27 cellular contexts compared by ENCODE assay signal in the genomic region with DNA sequence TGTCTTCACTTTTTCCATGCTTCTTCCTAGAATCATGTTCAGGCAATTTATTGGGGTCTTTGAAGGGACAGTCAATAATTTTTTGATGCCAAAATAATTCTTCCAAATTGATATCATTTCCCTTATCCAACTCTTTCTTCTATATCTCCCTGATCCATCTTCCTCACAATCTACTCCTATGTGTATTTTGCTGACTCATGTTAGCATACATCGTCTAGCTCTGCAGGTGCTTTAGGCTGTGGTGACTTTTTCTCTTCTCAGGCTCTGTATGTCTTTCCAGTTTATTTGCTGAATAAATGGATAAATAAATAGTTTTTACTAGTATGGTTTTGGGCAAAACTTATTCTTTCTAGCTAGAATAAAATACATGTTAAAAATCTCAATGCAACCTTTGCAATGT.
A peak's percentile ranks its signal among the peaks of the same experiment; 100 is the strongest.
DNase-seq lines count a peak whose midpoint lies in the region; ATAC-seq, FAIRE-seq and TF ChIP-seq lines count a peak whose summit lies in the region.
"Had no signal": no experiment of that assay in that cellular context is flagged by ENCODE, and none has a peak within 500 bp of the region (broad histone marks: within the 10 kb centered on the region; RNA-seq: fewer than 3 reads in every experiment).

No MANE protein-coding gene starts in this region.

- no peaks in the 10 kb centered on the region for H3K79me1 ChIP-seq in IMR-90 (ENCODE audit: low read depth in 1 of 2, low read length in 2 of 2)

- TF ChIP-seq POLR2A in IMR-90 (IDR thresholded peaks at IDR 0.05; ENCODE audit: low read depth, low read length) (no peak), K562 (conservative IDR thresholded peaks at IDR 0.05) (no peak)

- no peak overlapping the region for H2AK5ac ChIP-seq in IMR-90 (ENCODE audit: low read depth, low read length)

- no peak overlapping the region for H2BK5ac ChIP-seq in IMR-90 (ENCODE audit: low read depth, low read length, poor library complexity, severe bottlenecking)

- H3K27me3 ChIP-seq in IMR-90 (ENCODE audit: control insufficient read depth, insufficient read depth, low read length) = no peaks in the 10 kb centered on the region
- no peaks in the 10 kb centered on the region for H3K27me3 ChIP-seq in K562 (ENCODE audit: control insufficient read depth in 2 of 2, insufficient read depth in 2 of 2, low read length in 2 of 2)
- no peaks in the 10 kb centered on the region for H3K27me3 ChIP-seq in heart right ventricle
- H3K27me3 ChIP-seq: BLaER1, MG63 had no signal

- no peaks in the 10 kb centered on the region for H3K79me2 ChIP-seq in K562 (ENCODE audit: control insufficient read depth, insufficient read depth, low read length)

- no peak for ATAC-seq in IMR-90 (ENCODE audit: low read depth)
- ATAC-seq in K562 = no peak
- no peak for ATAC-seq in heart right ventricle
- ATAC-seq: GM12878 had no signal

- peaks cover 14% of the 10 kb centered on the region for H3K4me1 Mint-ChIP-seq in progenitor cell of endocrine pancreas (ENCODE audit: low read depth)

- H3K9me3 Mint-ChIP-seq in progenitor cell of endocrine pancreas (ENCODE audit: low read depth) = no peaks in the 10 kb centered on the region
- H3K9me3 Mint-ChIP-seq: CD4-positive, alpha-beta T cell had no signal

- H2BK15ac ChIP-seq in IMR-90 (ENCODE audit: low read depth, low read length) = no peak overlapping the region

- H2AFZ ChIP-seq in IMR-90 (replicated peaks; ENCODE audit: low read length, poor library complexity) (no peak overlapping the region), K562 (ENCODE audit: low read depth, low read length) (no peak overlapping the region)

- intact Hi-C loops in IMR-90 (cut with micrococcal nuclease) (no loop called here), K562 (cut with micrococcal nuclease) (no loop called here), heart right ventricle (cut with DNase I) (no loop called here)

- H3K9me3 ChIP-seq in IMR-90 (ENCODE audit: control insufficient read depth, insufficient read depth, low read length) (no peaks in the 10 kb centered on the region), K562 (replicated peaks; ENCODE audit: control insufficient read depth, insufficient read depth, low read depth, low read length) (no peaks in the 10 kb centered on the region), heart right ventricle (no peaks in the 10 kb centered on the region)
- H3K9me3 ChIP-seq: BLaER1, MG63 had no signal

- H3K14ac ChIP-seq in IMR-90 (replicated peaks; ENCODE audit: low read depth, low read length) = no peak overlapping the region

- H3K4me1 ChIP-seq in IMR-90 (ENCODE audit: control insufficient read depth, insufficient read depth, low read length) (no peaks in the 10 kb centered on the region), K562 (replicated peaks in 1 of 2; ENCODE audit: control insufficient read depth in 2 of 2, insufficient read depth in 2 of 2, low read length in 2 of 2) (no peaks in the 10 kb centered on the region), heart right ventricle (no peaks in the 10 kb centered on the region)
- H3K4me1 ChIP-seq: BLaER1 had no signal

- no peak for FAIRE-seq in K562 (lab: Jason Lieb, UNC)

- POLR2A ChIA-PET in IMR-90 (lab: Charles Lee; ENCODE audit: unreplicated experiment) = no interaction called here
- POLR2A ChIA-PET in K562 (lab: Yijun Ruan, JAX) = no interaction called here

- H3K56ac ChIP-seq in IMR-90 (ENCODE audit: extremely low read depth, insufficient read depth, low read length) = no peak overlapping the region

- H3K9me1 ChIP-seq in IMR-90 (ENCODE audit: insufficient read depth, low read length) (no peaks in the 10 kb centered on the region), K562 (ENCODE audit: control insufficient read depth, insufficient read depth, low read length) (no peaks in the 10 kb centered on the region)

- no peak overlapping the region for H4K91ac ChIP-seq in IMR-90 (ENCODE audit: insufficient read depth, low read depth, low read length)

- in situ Hi-C loops in IMR-90 (cut with MboI; ENCODE audit: low sequenced_read_pairs) = no loop called here
- in situ Hi-C loops in K562 (cut with MboI) = no loop called here

- no peak overlapping the region for H3K4me2 ChIP-seq in IMR-90 (ENCODE audit: low read depth, low read length)
- no peak overlapping the region for H3K4me2 ChIP-seq in K562 (ENCODE audit: insufficient read depth, low read length)
- H3K4me2 ChIP-seq: BLaER1 had no signal

- BruUV-seq in IMR-90 (replicated peaks; lab: Mats Ljungman, UMichigan) = no TSS peak
- no TSS peak for BruUV-seq in K562 (replicated peaks; lab: Mats Ljungman, UMichigan)

- peaks cover 5% of the 10 kb centered on the region for H3K36me3 Mint-ChIP-seq in progenitor cell of endocrine pancreas (ENCODE audit: insufficient read depth)

- H3K18ac ChIP-seq in IMR-90 (ENCODE audit: low read depth, low read length) = no peak overlapping the region

- CTCF ChIA-PET in IMR-90 (lab: Yijun Ruan, JAX) = no interaction called here
- CTCF ChIA-PET in K562 (lab: Yijun Ruan, JAX; ENCODE audit: low intra/inter-chr PET ratio) = no interaction called here

- no peaks in the 10 kb centered on the region for H4K20me1 ChIP-seq in IMR-90 (ENCODE audit: insufficient read depth, low read length)
- no peaks in the 10 kb centered on the region for H4K20me1 ChIP-seq in K562 (replicated peaks; ENCODE audit: control insufficient read depth, insufficient read depth, low read length)
- H4K20me1 ChIP-seq: BLaER1 had no signal

- WGBS in IMR-90 (ENCODE audit: extremely low coverage in 2 of 2, insufficient read length in 1 of 2), 2 experiments = no CpG with 5 or more reads among the region's 1 CpG
- 20% methylated on average over 1 of the region's 1 CpG for WGBS in K562 (ENCODE audit: insufficient coverage, low coverage, missing lambda C conversion rate)
- 77 to 92% methylated on average over 1 of the region's 1 CpG for WGBS in heart right ventricle, 2 donors

- no peak overlapping the region for H4K5ac ChIP-seq in IMR-90 (ENCODE audit: low read depth, low read length)

- H3K27me3 Mint-ChIP-seq in progenitor cell of endocrine pancreas = no peaks in the 10 kb centered on the region
- H3K27me3 Mint-ChIP-seq: CD4-positive, alpha-beta T cell had no signal

- H3K36me3 ChIP-seq in IMR-90 (ENCODE audit: control insufficient read depth, insufficient read depth, low read length) (no peaks in the 10 kb centered on the region), K562 (ENCODE audit: control insufficient read depth, insufficient read depth, low read length) (no peaks in the 10 kb centered on the region), heart right ventricle (no peaks in the 10 kb centered on the region)
- H3K36me3 ChIP-seq: BLaER1, MG63 had no signal

- peak overlapping the region; percentile 60 for H3K27ac Mint-ChIP-seq in progenitor cell of endocrine pancreas
- H3K27ac Mint-ChIP-seq: CD4-positive, alpha-beta T cell had no signal

- no peak overlapping the region for H3K4me3 Mint-ChIP-seq in progenitor cell of endocrine pancreas (ENCODE audit: low read depth)
- H3K4me3 Mint-ChIP-seq: CD4-positive, alpha-beta T cell had no signal

- H3K9ac ChIP-seq in IMR-90 (ENCODE audit: low read depth, low read length) (no peak overlapping the region), K562 (ENCODE audit: insufficient read depth in 1 of 2, low read depth in 2 of 2, low read length in 2 of 2) (no peak overlapping the region)
- H3K9ac ChIP-seq: BLaER1 had no signal

- no peak for TF ChIP-seq CTCF in IMR-90 (conservative IDR thresholded peaks at IDR 0.05; ENCODE audit: low read depth, low read length)
- TF ChIP-seq CTCF in K562 (IDR thresholded peaks at IDR 0.05 in 2 of 3, conservative IDR thresholded peaks at IDR 0.05 in 1 of 3; ENCODE audit: insufficient read depth in 2 of 3, low read depth in 1 of 3, low read length in 3 of 3) = no peak
- TF ChIP-seq CTCF in progenitor cell of endocrine pancreas (IDR thresholded peaks at IDR 0.05; ENCODE audit: unreplicated experiment) = no peak
- TF ChIP-seq CTCF in heart right ventricle (IDR thresholded peaks at IDR 0.05) = no peak

- no peak overlapping the region for H4K8ac ChIP-seq in IMR-90 (ENCODE audit: low read depth in 2 of 2, low read length in 2 of 2)

- no peak overlapping the region for H3K4ac ChIP-seq in IMR-90 (ENCODE audit: low read depth, low read length)

- TF ChIP-seq RAD21 in IMR-90 (IDR thresholded peaks at IDR 0.05; ENCODE audit: low read length) = no peak
- no peak for TF ChIP-seq RAD21 in K562 (CRISPR knock-in tag; conservative IDR thresholded peaks at IDR 0.05 in 1 of 2, IDR thresholded peaks at IDR 0.05 in 1 of 2)

- no peak overlapping the region for H2BK20ac ChIP-seq in IMR-90 (ENCODE audit: low read depth, low read length)

- no peak overlapping the region for H2BK120ac ChIP-seq in IMR-90 (ENCODE audit: low read depth, low read length)

- H3K4me3 ChIP-seq in IMR-90 (ENCODE audit: insufficient read depth, low read depth, low read length) (no peak overlapping the region), K562 (no peak overlapping the region), heart right ventricle (no peak overlapping the region)
- H3K4me3 ChIP-seq: BLaER1, GM12878, MG63 had no signal

- H3K27ac ChIP-seq in IMR-90 (ENCODE audit: insufficient read depth, low read length) (no peak overlapping the region), K562 (ENCODE audit: extremely low read depth, low read depth, low read length) (no peak overlapping the region), heart right ventricle (no peak overlapping the region)
- H3K27ac ChIP-seq: BLaER1, HL-60, RWPE1 had no signal

- H2AK9ac ChIP-seq in IMR-90 (replicated peaks; ENCODE audit: low read depth, low read length, poor library complexity) = no peak overlapping the region

- no peak for TF ChIP-seq EP300 in K562 (IDR thresholded peaks at IDR 0.05; ENCODE audit: low read length)

- DNase-seq in NCI-H748 (lab: John Stamatoyannopoulos, UW; ENCODE audit: unreplicated experiment) (peak; percentile 15), NCI-H748 treated with DMSO at 0.1 percent for 48 hours (lab: John Stamatoyannopoulos, UW) (no peak), IMR-90 (no peak), K562 (ENCODE audit: extremely low read depth in 1 of 4, low spot score in 3 of 4) (no peak), progenitor cell of endocrine pancreas (ENCODE audit: low spot score, unreplicated experiment) (no peak), globus pallidus (ENCODE audit: low spot score) (no peak), heart right ventricle (no peak)
- no peak for DNase-seq in stimulated activated CD4-positive, alpha-beta T cell treated with anti-CD3 and anti-CD28 coated beads, Interleukin-4, amount 100 ng/mL, for 4 hours
- DNase-seq: 8988T; CD4-positive, alpha-beta T cell; COR-L47; DMS79; EL; GDM1; KBM-7; MG63; NCI-H1105 treated with DMSO at 0.1 percent for 48 hours; NCI-H146; NCI-H1930; NCI-H2107; NCI-H446; NCI-H774; T-helper 1 cell had no signal

- H3K23ac ChIP-seq in IMR-90 (ENCODE audit: low read depth, low read length) = no peak overlapping the region

- dilution Hi-C loops in IMR-90 (cut with HindIII; ENCODE audit: low sequenced_read_pairs, unreplicated experiment) = no loop called here

TF ChIP-seq in IMR-90, 13 proteins besides CTCF, POLR2A, EP300 and RAD21:
- no peak for TF ChIP-seq RCOR1 (IDR thresholded peaks at IDR 0.05; ENCODE audit: insufficient replicate concordance, low read length)
- peak; percentile 48; the same call in 1 of the 2 replicates for TF ChIP-seq NFE2L2 (IDR thresholded peaks at IDR 0.05; ENCODE audit: low read depth, low read length)

TF ChIP-seq in K562, 482 proteins besides CTCF, POLR2A, EP300 and RAD21:
- TF ChIP-seq CREM (IDR thresholded peaks at IDR 0.05; ENCODE audit: low read depth) (no peak), MAFG (tag; conservative IDR thresholded peaks at IDR 0.05) (peak; percentile 32; the same call in 1 of the 2 replicates)
